Comparison of ENCODE assay signal across 8 cellular contexts in the genomic region with DNA sequence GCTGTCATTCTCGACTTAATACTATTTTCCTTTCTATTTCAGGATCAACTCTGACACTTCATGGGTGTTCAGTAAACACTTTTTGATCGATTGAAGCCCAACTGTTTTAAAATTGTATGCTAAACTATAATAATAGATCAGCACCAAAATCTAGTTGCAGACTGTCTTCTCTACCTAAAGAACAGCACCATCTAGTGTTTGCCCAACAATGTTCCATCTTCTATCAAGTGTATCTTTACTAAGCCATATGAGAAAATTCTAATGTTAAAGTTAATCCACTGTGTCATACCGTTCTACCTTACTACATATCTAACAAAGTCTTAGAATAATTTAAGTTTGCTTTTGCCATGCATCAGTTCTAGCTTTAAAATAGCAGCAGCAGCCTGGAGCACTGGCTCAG.
A peak's percentile ranks its signal among the peaks of the same experiment; 100 is the strongest.
DNase-seq lines count a peak whose midpoint lies in the region; ATAC-seq and TF ChIP-seq lines count a peak whose summit lies in the region.

No MANE protein-coding gene starts in this region.

- TF ChIP-seq CTCF in heart left ventricle (IDR thresholded peaks at IDR 0.05) (peak in 11 of 12 donors; percentile 25 to 56 (median 45)), mammary epithelial cell (conservative IDR thresholded peaks at IDR 0.05 in 1 of 2, IDR thresholded peaks at IDR 0.05 in 1 of 2; ENCODE audit: extremely low read depth in 1 of 2, insufficient read depth in 1 of 2, low read depth in 1 of 2, low read length in 2 of 2) (peak; percentile 68 to 72), vagina (IDR thresholded peaks at IDR 0.05) (peak in 1 of 3 experiments; percentile 22)

- H4K20me1 ChIP-seq in mammary epithelial cell (ENCODE audit: insufficient read depth, low read length): no peaks in the 10 kb centered on the region

- dilution Hi-C loops in mammary epithelial cell (cut with HindIII; ENCODE audit: low sequenced_read_pairs): no loop called here

- no peak overlapping the region for H3K4me2 ChIP-seq in mammary epithelial cell (ENCODE audit: insufficient read depth, low read depth, low read length)

- peaks cover 0 to 13% (median 0%) of the 10 kb centered on the region in 9 donors for H3K27me3 ChIP-seq in heart left ventricle
- H3K27me3 ChIP-seq in mammary epithelial cell (ENCODE audit: insufficient read depth, low read length): peaks cover 4% of the 10 kb centered on the region
- H3K27me3 ChIP-seq in vagina: no peaks in the 10 kb centered on the region

- H3K4me1 ChIP-seq in heart left ventricle (no peaks in the 10 kb centered on the region), mammary epithelial cell (ENCODE audit: insufficient read depth, low read length) (no peaks in the 10 kb centered on the region), vagina (no peaks in the 10 kb centered on the region)

- no peak overlapping the region for H2AFZ ChIP-seq in mammary epithelial cell (ENCODE audit: low read depth, low read length)

- H3K36me3 ChIP-seq in heart left ventricle: no peaks in the 10 kb centered on the region
- no peaks in the 10 kb centered on the region for H3K36me3 ChIP-seq in mammary epithelial cell (ENCODE audit: insufficient read depth, low read length)
- H3K36me3 ChIP-seq in vagina: no peaks in the 10 kb centered on the region

- H3K9me3 ChIP-seq in heart left ventricle (peaks cover 0 to 22% (median under 1%) of the 10 kb centered on the region in 12 donors), mammary epithelial cell (replicated peaks; ENCODE audit: insufficient read depth, low read length) (no peaks in the 10 kb centered on the region), vagina (peaks cover 3% of the 10 kb centered on the region)

- H3K79me2 ChIP-seq in mammary epithelial cell (ENCODE audit: insufficient read depth, low read length): no peaks in the 10 kb centered on the region

- no peak overlapping the region for H3K4me3 ChIP-seq in heart left ventricle
- no peak overlapping the region for H3K4me3 ChIP-seq in mammary epithelial cell (replicated peaks in 1 of 3; ENCODE audit: insufficient read depth in 1 of 3, low read depth in 2 of 3, low read length in 3 of 3)
- no peak overlapping the region for H3K4me3 ChIP-seq in vagina

- in situ Hi-C loops in mammary epithelial cell (cut with MboI; ENCODE audit: low sequenced_read_pairs in 2 of 2): no loop called here

- ATAC-seq in heart left ventricle: no peak
- no peak for ATAC-seq in Right ventricle myocardium superior (ENCODE audit: poor library complexity)
- ATAC-seq in GM21825 (IDR thresholded peaks at IDR 0.05; ENCODE audit: unreplicated experiment): no peak
- ATAC-seq in sciatic nerve: no peak

- BruUV-seq in mammary epithelial cell (replicated peaks; lab: Mats Ljungman, UMichigan): no TSS peak

- TF ChIP-seq POLR2A in heart left ventricle (IDR thresholded peaks at IDR 0.05) (no peak), vagina (IDR thresholded peaks at IDR 0.05) (no peak)

- H3K27ac ChIP-seq in heart left ventricle (no peak overlapping the region), mammary epithelial cell (ENCODE audit: insufficient read depth, low read depth, low read length) (no peak overlapping the region), vagina (no peak overlapping the region)

- intact Hi-C loops in heart left ventricle (cut with DNase I): loop anchor here in 3 of 10 donors (5.0 to 10.0 kb wide), 4 partner anchors 1417 to 1570 kb away; no protein-coding TSS in a partner anchor
- intact Hi-C loops in Right ventricle myocardium superior (cut with DNase I): no loop called here
- intact Hi-C loops in mammary epithelial cell (cut with micrococcal nuclease): loop anchor here (2.0 to 10.0 kb wide), 4 partner anchors 150 to 1567 kb away; no protein-coding TSS in a partner anchor
- intact Hi-C loops in sciatic nerve (cut with DNase I): no loop called here
- intact Hi-C loops in vagina (cut with DNase I): no loop called here

- CTCF ChIA-PET in mammary epithelial cell (lab: Charles Lee; ENCODE audit: low non-redundant PET): no interaction called here

- H3K9ac ChIP-seq in mammary epithelial cell (ENCODE audit: insufficient read depth, low read length): no peak overlapping the region

- 9 to 18% (median 13%) methylated on average over 3 of the region's 3 CpGs for WGBS in heart left ventricle, 4 donors
- 3% methylated on average over 3 of the region's 3 CpGs for WGBS in mammary epithelial cell (ENCODE audit: low coverage, missing lambda C conversion rate)

- no peak for DNase-seq in heart left ventricle
- DNase-seq in Right ventricle myocardium superior: no peak
- DNase-seq in NCI-H345 (lab: John Stamatoyannopoulos, UW): peak; percentile 48
- peak; percentile 20 for DNase-seq in mammary epithelial cell
- DNase-seq in myocyte (ENCODE audit: low read depth): peak; percentile 43
- no peak for DNase-seq in sciatic nerve (ENCODE audit: low spot score)
- DNase-seq in vagina (ENCODE audit: extremely low spot score in 2 of 2): no peak

Comparison
In these comparisons a context has a peak if more than half of its experiments do, and no peak if none do; other contexts are left out.
1. DNase-seq: peak in NCI-H345 (single experiment), mammary epithelial cell (single experiment) and myocyte (single experiment); none in heart left ventricle (0 of 5), Right ventricle myocardium superior (single experiment), sciatic nerve (single experiment) and vagina (0 of 2).